11 cellular contexts compared by ENCODE assay signal in the genomic region with DNA sequence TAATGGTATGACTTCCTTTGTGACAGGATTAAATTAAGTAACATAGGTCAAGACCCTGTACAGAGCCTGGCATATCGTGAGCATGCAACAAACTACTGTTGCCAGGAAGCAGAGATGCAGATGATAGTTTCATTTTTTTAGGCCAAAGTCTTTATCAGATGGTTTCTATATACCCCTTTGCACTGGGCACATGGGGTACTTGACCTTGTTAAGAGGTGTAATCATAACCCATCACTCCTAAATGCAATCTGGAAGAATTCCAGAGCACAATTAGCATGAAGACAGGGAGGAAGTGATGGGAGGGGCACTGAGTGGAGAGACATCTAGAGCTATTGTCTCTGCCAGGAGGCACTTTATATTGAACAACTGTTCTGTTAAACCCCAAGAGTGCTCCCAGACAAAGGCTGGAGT. TPM values are rescaled to one million over a fixed set of nuclear protein-coding genes. Genes with fewer than 3 reads are reported as not detected.
DNase-seq lines count a peak whose midpoint lies in the region; ATAC-seq, FAIRE-seq and TF ChIP-seq lines count a peak whose summit lies in the region.
"Had no signal": no experiment of that assay in that cellular context is flagged by ENCODE, and none has a peak within 500 bp of the region (broad histone marks: within the 10 kb centered on the region; RNA-seq: fewer than 3 reads in every experiment).

No MANE protein-coding gene starts in this region.

- H3K4me3 ChIP-seq in endothelial cell of umbilical vein (replicated peaks in 1 of 3; ENCODE audit: insufficient read depth in 1 of 3, low read depth in 1 of 3, low read length in 3 of 3) (no peak overlapping the region), stomach smooth muscle (ENCODE audit: low read length in 2 of 2) (peak overlapping the region in 1 of 2 donors; percentile 40)

- no peaks in the 10 kb centered on the region for H3K36me3 ChIP-seq in endothelial cell of umbilical vein (ENCODE audit: control insufficient read depth in 2 of 2, extremely low read depth in 1 of 2, insufficient read depth in 2 of 2, low read length in 2 of 2)
- H3K36me3 ChIP-seq in stomach smooth muscle (ENCODE audit: control insufficient read depth in 2 of 2, insufficient read depth in 2 of 2, low read length in 2 of 2) = peaks cover 0 to 2% of the 10 kb centered on the region in 2 donors

- POLR2A ChIA-PET in endothelial cell of umbilical vein (lab: Charles Lee) = no interaction called here

- CTCF ChIA-PET in endothelial cell of umbilical vein (lab: Charles Lee) = interaction anchor here (0.6 to 1.1 kb wide), 4 partner anchors 13 to 162 kb away, joined by 3 to 4 read pairs (median 4); no protein-coding TSS in a partner anchor

- peak overlapping the region; percentile 75 for H3K27ac ChIP-seq in endothelial cell of umbilical vein (ENCODE audit: insufficient read depth, low read depth, low read length)
- peak overlapping the region; percentile 37 for H3K27ac ChIP-seq in stomach smooth muscle (ENCODE audit: low read length)

- DNase-seq in NCI-H2171 treated with DMSO at 0.1 percent for 48 hours (lab: John Stamatoyannopoulos, UW) = peak; percentile 79
- DNase-seq in NCI-H2171 (lab: John Stamatoyannopoulos, UW) = no peak
- DNase-seq in OCI-M1 (lab: John Stamatoyannopoulos, UW) = peak; percentile 25
- peak; percentile 35 for DNase-seq in endothelial cell of umbilical vein (ENCODE audit: low read depth, low spot score)
- no peak for DNase-seq in hepatic stellate cell (ENCODE audit: low spot score)
- DNase-seq in activated effector memory CD4-positive, alpha-beta T cell treated with anti-CD3 and anti-CD28 coated beads, Interleukin-2, amount 50 U/mL, for 16 hours = no peak
- DNase-seq: activated CD4-positive, alpha-beta T cell treated with anti-CD3 and anti-CD28 coated beads, Interleukin-2, amount 50 U/mL, for 1 hour had no signal

- ATAC-seq in HG02678 (IDR thresholded peaks at IDR 0.05; ENCODE audit: unreplicated experiment) = no peak

- FAIRE-seq in endothelial cell of umbilical vein (lab: Jason Lieb, UNC) = peak; percentile 79

- dilution Hi-C loops in endothelial cell of umbilical vein (cut with MboI; ENCODE audit: extremely low pct_ligation_motif_present, low sequenced_read_pairs) = no loop called here

- TF ChIP-seq POLR2A in endothelial cell of umbilical vein (IDR thresholded peaks at IDR 0.05; ENCODE audit: low read depth, low read length) = no peak

- peak overlapping the region; percentile 52 for H3K4me2 ChIP-seq in endothelial cell of umbilical vein (ENCODE audit: insufficient read depth, low read length)

- intact Hi-C loops in endothelial cell of umbilical vein (cut with micrococcal nuclease) = loop anchor here (2.0 kb wide), 1 partner anchor 41 kb away; no protein-coding TSS in a partner anchor

- H3K79me2 ChIP-seq in endothelial cell of umbilical vein (ENCODE audit: control insufficient read depth, insufficient read depth, low read length) = peaks cover 61% of the 10 kb centered on the region

- H4K20me1 ChIP-seq in endothelial cell of umbilical vein (replicated peaks; ENCODE audit: control insufficient read depth, extremely low read depth, insufficient read depth, low read length) = no peaks in the 10 kb centered on the region

- no peaks in the 10 kb centered on the region for H3K9me1 ChIP-seq in endothelial cell of umbilical vein (replicated peaks; ENCODE audit: control insufficient read depth, extremely low read depth, insufficient read depth, low read length)

- no TSS peak for BruUV-seq in endothelial cell of umbilical vein (replicated peaks; lab: Mats Ljungman, UMichigan)

- H3K9me3 ChIP-seq in endothelial cell of umbilical vein (replicated peaks; ENCODE audit: control insufficient read depth, insufficient read depth, low read length) (no peaks in the 10 kb centered on the region), stomach smooth muscle (ENCODE audit: control insufficient read depth in 2 of 2, low read length in 2 of 2) (no peaks in the 10 kb centered on the region)

- TF ChIP-seq CTCF in endothelial cell of umbilical vein (IDR thresholded peaks at IDR 0.05; ENCODE audit: extremely low read depth in 1 of 2, insufficient read depth in 1 of 2, low read depth in 1 of 2, low read length in 2 of 2) = no peak

- H3K9ac ChIP-seq in endothelial cell of umbilical vein (replicated peaks; ENCODE audit: extremely low read depth, insufficient read depth, low read length) = no peak overlapping the region
- H3K9ac ChIP-seq in stomach smooth muscle (ENCODE audit: low read length in 2 of 2) = no peak overlapping the region

- H2AFZ ChIP-seq in endothelial cell of umbilical vein (ENCODE audit: low read depth, low read length) = no peak overlapping the region

- H3K4me1 ChIP-seq in endothelial cell of umbilical vein (ENCODE audit: control insufficient read depth, extremely low read depth, insufficient read depth, low read length) = peaks cover 79% of the 10 kb centered on the region
- peaks cover 58% of the 10 kb centered on the region for H3K4me1 ChIP-seq in stomach smooth muscle (ENCODE audit: control insufficient read depth, insufficient read depth, low read length)

- no peaks in the 10 kb centered on the region for H3K27me3 ChIP-seq in endothelial cell of umbilical vein (ENCODE audit: control insufficient read depth in 2 of 2, insufficient read depth in 2 of 2, low read length in 2 of 2)
- no peaks in the 10 kb centered on the region for H3K27me3 ChIP-seq in stomach smooth muscle (ENCODE audit: control insufficient read depth in 1 of 2, insufficient read depth in 2 of 2, low read length in 2 of 2)

TF ChIP-seq in endothelial cell of umbilical vein, 7 proteins besides CTCF, POLR2A, EP300 and RAD21:
- TF ChIP-seq GATA2 (IDR thresholded peaks at IDR 0.05; ENCODE audit: insufficient read depth, insufficient read length, low read depth, low read length) (peak; percentile 32), FOS (IDR thresholded peaks at IDR 0.05; ENCODE audit: borderline replicate concordance, insufficient read depth, low read length) (no peak)

RNA-seq across cellular contexts. Expression of gene ZBTB17, which starts 22.1 kb away (rescaled TPM):
- total RNA-seq in endothelial cell of umbilical vein = 38.5 and 43.9 TPM in 2 replicates
- polyA plus RNA-seq in endothelial cell of umbilical vein = 72.7 and 76.2 TPM in 2 replicates
- 42.3 and 47.8 TPM in 2 replicates for polyA plus RNA-seq in endothelial cell of umbilical vein (2011; cell fraction: cytosol; rRNA removed)
- polyA plus RNA-seq in endothelial cell of umbilical vein (2011; cell fraction: nucleus; rRNA removed) = 226 and 245 TPM in 2 replicates
- 27.1 and 29.9 TPM in 2 replicates for polyA plus RNA-seq in endothelial cell of umbilical vein (2012)
- polyA minus RNA-seq in endothelial cell of umbilical vein = 55.6 and 66.1 TPM in 2 replicates
- polyA minus RNA-seq in endothelial cell of umbilical vein (2011; cell fraction: cytosol; rRNA and poly(A)+ RNA removed) = 16.0 TPM
- 49.6 and 75.2 TPM in 2 replicates for polyA minus RNA-seq in endothelial cell of umbilical vein (2011; cell fraction: nucleus; rRNA and poly(A)+ RNA removed)

RNA-seq across cellular contexts. Expression of gene SRARP, which starts 50.2 kb away (rescaled TPM):
- not detected in 2 replicates for total RNA-seq in endothelial cell of umbilical vein
- polyA plus RNA-seq in endothelial cell of umbilical vein = not detected in 2 replicates
- not detected in 2 replicates for polyA plus RNA-seq in endothelial cell of umbilical vein (2011; cell fraction: cytosol; rRNA removed)
- polyA plus RNA-seq in endothelial cell of umbilical vein (2011; cell fraction: nucleus; rRNA removed) = not detected in 2 replicates
- not detected in 2 replicates for polyA plus RNA-seq in endothelial cell of umbilical vein (2012)
- polyA minus RNA-seq in endothelial cell of umbilical vein = not detected in 2 replicates
- not detected for polyA minus RNA-seq in endothelial cell of umbilical vein (2011; cell fraction: cytosol; rRNA and poly(A)+ RNA removed)
- not detected in 2 replicates for polyA minus RNA-seq in endothelial cell of umbilical vein (2011; cell fraction: nucleus; rRNA and poly(A)+ RNA removed)
- total RNA-seq: kidney epithelial cell had no signal
- polyA plus RNA-seq: AG04450 had no signal

Comparison
In these comparisons a context has a peak if more than half of its experiments do, and no peak if none do; other contexts are left out.
1. DNase-seq: peak in NCI-H2171 treated with DMSO at 0.1 percent for 48 hours (single experiment), OCI-M1 (single experiment) and endothelial cell of umbilical vein (single experiment); none in NCI-H2171 (single experiment), hepatic stellate cell (single experiment) and activated effector memory CD4-positive, alpha-beta T cell treated with anti-CD3 and anti-CD28 coated beads, Interleukin-2, amount 50 U/mL, for 16 hours (single experiment).